ENCODE assay signal across 18 cellular contexts in the genomic region with DNA sequence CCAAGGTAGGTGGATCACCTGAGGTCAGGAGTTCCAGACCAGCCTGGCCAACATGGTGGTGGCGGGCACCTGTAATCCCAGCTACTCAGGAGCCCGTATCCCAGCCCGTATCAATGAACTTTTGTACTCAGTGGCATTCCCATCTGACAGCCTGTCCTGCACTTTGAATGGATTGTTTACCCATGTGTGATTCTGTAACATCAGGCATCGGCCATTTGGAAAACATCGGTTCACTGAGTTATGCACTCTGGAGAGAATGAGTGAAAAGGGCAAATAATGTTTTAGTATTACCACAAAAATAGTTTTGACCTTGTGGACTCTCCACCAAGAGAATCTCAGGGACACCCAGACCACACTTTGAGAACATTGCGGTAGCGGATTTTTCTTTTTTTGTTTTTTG. TPM values are rescaled to one million over a fixed set of nuclear protein-coding genes. Genes with fewer than 3 reads are reported as not detected.
A peak's percentile ranks its signal among the peaks of the same experiment; 100 is the strongest.
DNase-seq lines count a peak whose midpoint lies in the region; ATAC-seq and TF ChIP-seq lines count a peak whose summit lies in the region.
"Had no signal": no experiment of that assay in that cellular context is flagged by ENCODE, and none has a peak within 500 bp of the region (broad histone marks: within the 10 kb centered on the region; RNA-seq: fewer than 3 reads in every experiment).

No MANE protein-coding gene starts in this region.

- no peak overlapping the region for H3K4me3 ChIP-seq in BLaER1 treated with 17β-estradiol and CSF1 and Interleukin-3, amounts not matched to agents 10 nM and 100 nM
- peak overlapping the region in 1 of 3 donors; percentile 40 for H3K4me3 ChIP-seq in liver (ENCODE audit: low read depth in 1 of 3, low read length in 3 of 3)

- peaks cover 24 to 72% (median 61%) of the 10 kb centered on the region in 10 experiments for H3K4me1 ChIP-seq in BLaER1 treated with 17β-estradiol and CSF1 and Interleukin-3, amounts not matched to agents 10 nM and 100 nM
- peaks cover 16 to 46% (median 21%) of the 10 kb centered on the region in 4 donors for H3K4me1 ChIP-seq in liver (ENCODE audit: control insufficient read depth in 4 of 4, insufficient read depth in 4 of 4, low read length in 3 of 4)

- TF ChIP-seq CTCF in brain (conservative IDR thresholded peaks at IDR 0.05) (no peak), liver (IDR thresholded peaks at IDR 0.05; ENCODE audit: low read depth, low read length, missing input control) (no peak)

- H3K4me2 ChIP-seq in BLaER1 treated with 17β-estradiol and CSF1 and Interleukin-3, amounts not matched to agents 10 nM and 100 nM = peak overlapping the region in 9 of 11 experiments; percentile 62 to 84 (median 69); a peak in 13 of 22 replicates

- no peaks in the 10 kb centered on the region for H3K27me3 ChIP-seq in BLaER1 treated with 17β-estradiol and CSF1 and Interleukin-3, amounts not matched to agents 10 nM and 100 nM
- H3K27me3 ChIP-seq in liver (ENCODE audit: control insufficient read depth in 4 of 4, insufficient read depth in 4 of 4, low read length in 3 of 4) = no peaks in the 10 kb centered on the region
- H3K27me3 ChIP-seq: BE2C had no signal

- no peak overlapping the region for H3K27ac ChIP-seq in BLaER1 treated with 17β-estradiol and CSF1 and Interleukin-3, amounts not matched to agents 10 nM and 100 nM
- H3K27ac ChIP-seq in liver (ENCODE audit: low read depth in 1 of 2, low read length in 2 of 2) = peak overlapping the region; percentile 74 to 87

- H3K36me3 Mint-ChIP-seq in brain = peaks cover 16% of the 10 kb centered on the region
- H3K36me3 Mint-ChIP-seq: CD14-positive monocyte, IgD-negative memory B cell had no signal

- peak; percentile 33 to 47 for TF ChIP-seq RAD21 in liver (IDR thresholded peaks at IDR 0.05)

- H3K4me3 Mint-ChIP-seq in brain = peak overlapping the region in 1 of 5 experiments; percentile 32
- H3K4me3 Mint-ChIP-seq: CD14-positive monocyte, HFFc6, IgD-negative memory B cell had no signal

- H3K9me3 ChIP-seq in BLaER1 treated with 17β-estradiol and CSF1 and Interleukin-3, amounts not matched to agents 10 nM and 100 nM (replicated peaks in 1 of 11) = no peaks in the 10 kb centered on the region
- H3K9me3 ChIP-seq in liver (ENCODE audit: control insufficient read depth in 4 of 4, low read length in 3 of 4) = no peaks in the 10 kb centered on the region
- H3K9me3 ChIP-seq: BE2C had no signal

- no peak overlapping the region for H3K9ac ChIP-seq in BLaER1 treated with 17β-estradiol and CSF1 and Interleukin-3, amounts not matched to agents 10 nM and 100 nM
- H3K9ac ChIP-seq in liver (ENCODE audit: low read depth in 1 of 2, low read length in 2 of 2) = no peak overlapping the region

- peak overlapping the region in 4 of 5 experiments; percentile 69 to 88 (median 86) for H3K27ac Mint-ChIP-seq in brain
- H3K27ac Mint-ChIP-seq: HFFc6 had no signal

- H3K27me3 Mint-ChIP-seq in brain = no peaks in the 10 kb centered on the region
- H3K27me3 Mint-ChIP-seq: CD4-positive, alpha-beta memory T cell; IgD-negative memory B cell had no signal

- DNase-seq in effector CD8-positive, alpha-beta T cell (lab: John Stamatoyannopoulos, UW) = no peak
- no peak for DNase-seq in NK-92 treated with Interleukin-12 subunit alpha and Interleukin-12 subunit beta, amount 100 ng/mL, for 24 hours (lab: John Stamatoyannopoulos, UW)
- DNase-seq: ACHN; BE2C; CD4-positive, alpha-beta memory T cell; DMS153; DMS79; GDM1; GOT3; H7; HFFc6 had no signal

- H3K36me3 ChIP-seq in BLaER1 treated with 17β-estradiol and CSF1 and Interleukin-3, amounts not matched to agents 10 nM and 100 nM = peaks cover 0 to 11% (median 0%) of the 10 kb centered on the region in 11 experiments; a peak in 2 of 22 replicates
- no peaks in the 10 kb centered on the region for H3K36me3 ChIP-seq in liver (ENCODE audit: control insufficient read depth in 4 of 4, insufficient read depth in 3 of 4, low read depth in 1 of 4, low read length in 3 of 4)
- H3K36me3 ChIP-seq: BE2C had no signal

- peaks cover 0 to 91% (median 36%) of the 10 kb centered on the region in 11 experiments; a peak in 15 of 22 replicates for H4K20me1 ChIP-seq in BLaER1 treated with 17β-estradiol and CSF1 and Interleukin-3, amounts not matched to agents 10 nM and 100 nM

- peaks cover 0 to 3% (median 0%) of the 10 kb centered on the region in 5 experiments for H3K9me3 Mint-ChIP-seq in brain
- H3K9me3 Mint-ChIP-seq: CD14-positive monocyte; CD4-positive, alpha-beta memory T cell; HFFc6; IgD-negative memory B cell had no signal

- WGBS in liver = 40% methylated on average over 7 of the region's 7 CpGs

- ATAC-seq in HG03378 (IDR thresholded peaks at IDR 0.05; ENCODE audit: unreplicated experiment) = no peak
- ATAC-seq: HCT116 had no signal

- peaks cover 85% of the 10 kb centered on the region for H3K4me1 Mint-ChIP-seq in brain

TF ChIP-seq in liver, 16 proteins besides CTCF, POLR2A, EP300 and RAD21:
- TF ChIP-seq, protein P1, sequence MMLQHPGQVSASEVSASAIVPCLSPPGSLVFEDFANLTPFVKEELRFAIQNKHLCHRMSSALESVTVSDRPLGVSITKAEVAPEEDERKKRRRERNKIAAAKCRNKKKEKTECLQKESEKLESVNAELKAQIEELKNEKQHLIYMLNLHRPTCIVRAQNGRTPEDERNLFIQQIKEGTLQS (IDR thresholded peaks at IDR 0.05) = peak; percentile 24
- TF ChIP-seq JUND (IDR thresholded peaks at IDR 0.05) = peak in 1 of 2 donors; percentile 70
- TF ChIP-seq NR2F2 (IDR thresholded peaks at IDR 0.05) = peak; percentile 14
- peak; percentile 94 to 97 for TF ChIP-seq RXRA (IDR thresholded peaks at IDR 0.05)
- peak; percentile 94 for TF ChIP-seq SP1 (IDR thresholded peaks at IDR 0.05)
- TF ChIP-seq FOXA1 (IDR thresholded peaks at IDR 0.05) = peak; percentile 90
- TF ChIP-seq HNF4G (IDR thresholded peaks at IDR 0.05) = peak; percentile 66
- TF ChIP-seq GABPA (IDR thresholded peaks at IDR 0.05 in 1 of 2, conservative IDR thresholded peaks at IDR 0.05 in 1 of 2) = no peak
- no peak for TF ChIP-seq EGR1 (IDR thresholded peaks at IDR 0.05; ENCODE audit: low read depth in 2 of 2)
- peak; percentile 75 for TF ChIP-seq MAX (IDR thresholded peaks at IDR 0.05)
- peak; percentile 86 to 90 for TF ChIP-seq HNF4A (conservative IDR thresholded peaks at IDR 0.05)
- TF ChIP-seq FOXA2 (IDR thresholded peaks at IDR 0.05) = peak; percentile 84
- TF ChIP-seq YY1 (IDR thresholded peaks at IDR 0.05) = peak; percentile 96
- TF ChIP-seq TAF1 (conservative IDR thresholded peaks at IDR 0.05) = no peak
- TF ChIP-seq, protein P2, sequence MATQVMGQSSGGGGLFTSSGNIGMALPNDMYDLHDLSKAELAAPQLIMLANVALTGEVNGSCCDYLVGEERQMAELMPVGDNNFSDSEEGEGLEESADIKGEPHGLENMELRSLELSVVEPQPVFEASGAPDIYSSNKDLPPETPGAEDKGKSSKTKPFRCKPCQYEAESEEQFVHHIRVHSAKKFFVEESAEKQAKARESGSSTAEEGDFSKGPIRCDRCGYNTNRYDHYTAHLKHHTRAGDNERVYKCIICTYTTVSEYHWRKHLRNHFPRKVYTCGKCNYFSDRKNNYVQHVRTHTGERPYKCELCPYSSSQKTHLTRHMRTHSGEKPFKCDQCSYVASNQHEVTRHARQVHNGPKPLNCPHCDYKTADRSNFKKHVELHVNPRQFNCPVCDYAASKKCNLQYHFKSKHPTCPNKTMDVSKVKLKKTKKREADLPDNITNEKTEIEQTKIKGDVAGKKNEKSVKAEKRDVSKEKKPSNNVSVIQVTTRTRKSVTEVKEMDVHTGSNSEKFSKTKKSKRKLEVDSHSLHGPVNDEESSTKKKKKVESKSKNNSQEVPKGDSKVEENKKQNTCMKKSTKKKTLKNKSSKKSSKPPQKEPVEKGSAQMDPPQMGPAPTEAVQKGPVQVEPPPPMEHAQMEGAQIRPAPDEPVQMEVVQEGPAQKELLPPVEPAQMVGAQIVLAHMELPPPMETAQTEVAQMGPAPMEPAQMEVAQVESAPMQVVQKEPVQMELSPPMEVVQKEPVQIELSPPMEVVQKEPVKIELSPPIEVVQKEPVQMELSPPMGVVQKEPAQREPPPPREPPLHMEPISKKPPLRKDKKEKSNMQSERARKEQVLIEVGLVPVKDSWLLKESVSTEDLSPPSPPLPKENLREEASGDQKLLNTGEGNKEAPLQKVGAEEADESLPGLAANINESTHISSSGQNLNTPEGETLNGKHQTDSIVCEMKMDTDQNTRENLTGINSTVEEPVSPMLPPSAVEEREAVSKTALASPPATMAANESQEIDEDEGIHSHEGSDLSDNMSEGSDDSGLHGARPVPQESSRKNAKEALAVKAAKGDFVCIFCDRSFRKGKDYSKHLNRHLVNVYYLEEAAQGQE (IDR thresholded peaks at IDR 0.05) = peak; percentile 69
- TF ChIP-seq, protein P3, sequence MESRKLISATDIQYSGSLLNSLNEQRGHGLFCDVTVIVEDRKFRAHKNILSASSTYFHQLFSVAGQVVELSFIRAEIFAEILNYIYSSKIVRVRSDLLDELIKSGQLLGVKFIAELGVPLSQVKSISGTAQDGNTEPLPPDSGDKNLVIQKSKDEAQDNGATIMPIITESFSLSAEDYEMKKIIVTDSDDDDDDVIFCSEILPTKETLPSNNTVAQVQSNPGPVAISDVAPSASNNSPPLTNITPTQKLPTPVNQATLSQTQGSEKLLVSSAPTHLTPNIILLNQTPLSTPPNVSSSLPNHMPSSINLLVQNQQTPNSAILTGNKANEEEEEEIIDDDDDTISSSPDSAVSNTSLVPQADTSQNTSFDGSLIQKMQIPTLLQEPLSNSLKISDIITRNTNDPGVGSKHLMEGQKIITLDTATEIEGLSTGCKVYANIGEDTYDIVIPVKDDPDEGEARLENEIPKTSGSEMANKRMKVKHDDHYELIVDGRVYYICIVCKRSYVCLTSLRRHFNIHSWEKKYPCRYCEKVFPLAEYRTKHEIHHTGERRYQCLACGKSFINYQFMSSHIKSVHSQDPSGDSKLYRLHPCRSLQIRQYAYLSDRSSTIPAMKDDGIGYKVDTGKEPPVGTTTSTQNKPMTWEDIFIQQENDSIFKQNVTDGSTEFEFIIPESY (IDR thresholded peaks at IDR 0.05) = peak; percentile 73

RNA-seq across cellular contexts. Expression of gene KLHL25, which starts 13.6 kb away (rescaled TPM):
- polyA plus RNA-seq in brain (ENCODE audit: insufficient read depth, low read depth, low replicate concordance) = 14.7 TPM
- 10 to 100 TPM in 1 of 2 donors, 1 to 10 TPM in 1; 2.3 to 34.2 TPM for total RNA-seq in liver
- 10 to 100 TPM in 1 of 2 donors, 1 to 10 TPM in 1; 3.8 to 19.0 TPM for polyA plus RNA-seq in liver

Comparison
In these comparisons a context has a peak if more than half of its experiments do, and no peak if none do; other contexts are left out.
1. H3K27ac ChIP-seq: peak in liver (2 of 2); none in BLaER1 treated with 17β-estradiol and CSF1 and Interleukin-3, amounts not matched to agents 10 nM and 100 nM (0 of 11).